2 cellular contexts compared by ENCODE assay signal in genomic region chr20:49284818-49285217, GRCh38.
TF ChIP-seq lines count a peak whose summit lies in the region.

No MANE protein-coding gene starts in this region.

TF ChIP-seq in SK-N-SH, 30 proteins besides CTCF, POLR2A, EP300 and RAD21 (continued from another document):
- TF ChIP-seq NRF1 (IDR thresholded peaks at IDR 0.05; ENCODE audit: low read depth, low read length) = no peak
- TF ChIP-seq USF2 (IDR thresholded peaks at IDR 0.05; ENCODE audit: borderline replicate concordance, low read depth, low read length) = no peak
- TF ChIP-seq REST (IDR thresholded peaks at IDR 0.05; ENCODE audit: low read depth, low read length) = no peak
- TF ChIP-seq IRF3 (IDR thresholded peaks at IDR 0.05; ENCODE audit: low read depth, low read length) = no peak
- no peak for TF ChIP-seq FOXM1 (IDR thresholded peaks at IDR 0.05; ENCODE audit: low read depth)
- no peak for TF ChIP-seq RXRA (IDR thresholded peaks at IDR 0.05; ENCODE audit: borderline replicate concordance, low read depth)
- no peak for TF ChIP-seq SIN3A (IDR thresholded peaks at IDR 0.05; ENCODE audit: borderline replicate concordance, low read depth, low read length)
- no peak for TF ChIP-seq GABPA (IDR thresholded peaks at IDR 0.05; ENCODE audit: low read depth)
- no peak for TF ChIP-seq PBX3 (IDR thresholded peaks at IDR 0.05)

TF ChIP-seq in SK-N-SH treated with all-trans-retinoic acid at 6 μM for 48 hours, 23 proteins besides CTCF, POLR2A, EP300 and RAD21 (continued from another document):
- TF ChIP-seq TSHZ2 (CRISPR knock-in tag; IDR thresholded peaks at IDR 0.05) = no peak
- TF ChIP-seq ZNF8 (CRISPR knock-in tag; IDR thresholded peaks at IDR 0.05) = no peak
- no peak for TF ChIP-seq CSDC2 (CRISPR knock-in tag; IDR thresholded peaks at IDR 0.05)
- TF ChIP-seq GLIS3 (CRISPR knock-in tag; IDR thresholded peaks at IDR 0.05) = no peak
- TF ChIP-seq BACH2 (CRISPR knock-in tag; IDR thresholded peaks at IDR 0.05; ENCODE audit: borderline replicate concordance) = no peak
- no peak for TF ChIP-seq SNAI2 (CRISPR knock-in tag; IDR thresholded peaks at IDR 0.05)
- no peak for TF ChIP-seq OSR1 (CRISPR knock-in tag; IDR thresholded peaks at IDR 0.05)
- TF ChIP-seq TOX (CRISPR knock-in tag; IDR thresholded peaks at IDR 0.05; ENCODE audit: borderline replicate concordance) = no peak
- TF ChIP-seq ZC3H10 (CRISPR knock-in tag; IDR thresholded peaks at IDR 0.05) = no peak
- TF ChIP-seq CREB5 (CRISPR knock-in tag; IDR thresholded peaks at IDR 0.05; ENCODE audit: low read depth) = no peak
- no peak for TF ChIP-seq RARB (CRISPR knock-in tag; IDR thresholded peaks at IDR 0.05)
- TF ChIP-seq ARNTL (CRISPR knock-in tag; IDR thresholded peaks at IDR 0.05; ENCODE audit: borderline replicate concordance, low read depth) = no peak
